In the genomic region with DNA sequence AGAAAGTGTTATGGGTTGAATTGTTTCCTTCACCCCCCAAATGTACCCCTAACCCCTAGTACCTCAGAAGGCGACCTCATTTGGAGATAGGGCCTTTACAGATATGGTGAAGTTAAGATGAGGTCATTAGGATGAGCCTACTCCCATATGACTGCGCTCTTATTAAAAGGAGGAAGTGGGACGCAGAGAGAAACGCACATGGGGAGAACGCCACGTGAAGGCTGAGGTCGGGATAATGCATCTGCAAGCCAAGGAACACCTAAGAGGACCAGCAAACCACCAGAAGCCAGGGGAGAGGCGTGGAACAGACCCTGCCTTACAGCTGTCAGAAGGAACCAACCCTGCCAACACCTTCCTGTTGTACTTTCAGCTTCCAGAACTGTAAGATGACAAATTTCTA, we compare ENCODE assay signal across 25 cellular contexts. TPM values are rescaled to one million over a fixed set of nuclear protein-coding genes. Genes with fewer than 3 reads are reported as not detected.
"Had no signal": no experiment of that assay in that cellular context is flagged by ENCODE, and none has a peak within 500 bp of the region (broad histone marks: within the 10 kb centered on the region; RNA-seq: fewer than 3 reads in every experiment).

No MANE protein-coding gene starts in this region.

- H3K4me3 Mint-ChIP-seq: activated B cell treated with CpG ODN at 0.5 μM for 24 hours; activated CD4-positive, alpha-beta T cell treated with anti-CD3 and anti-CD28 coated beads, Interleukin-2, amount 10 ng/mL, durations not matched to agents 24 days and 14 days; activated CD8-positive, alpha-beta memory T cell treated with anti-CD3 and anti-CD28 coated beads, Interleukin-2, amount 10 ng/mL, durations not matched to agents 7 days and 5 days; activated naive CD4-positive, alpha-beta T cell treated with anti-CD3 and anti-CD28 coated beads, Interleukin-2, amount 50 U/mL, for 24 hours; activated T-cell treated with anti-CD3 and anti-CD28 coated beads, Interleukin-2, amount 50 U/mL, for 24 hours; activated T-helper 1 cell treated with anti-CD3 and anti-CD28 coated beads, Interleukin-12 subunit alpha, Interleukin-12 subunit beta, Interleukin-2, Interleukin-4 antibody, amounts not matched to agents 30 ng/mL and 10 ng/mL and 1 ng/mL, durations not matched to agents 14 hours and 24 hours and 36 hours; central memory CD8-positive, alpha-beta T cell; T-cell had no signal

- H3K27me3 Mint-ChIP-seq: activated B cell treated with CpG ODN at 0.5 μM for 24 hours; activated CD4-positive, alpha-beta T cell treated with anti-CD3 and anti-CD28 coated beads, Interleukin-2, amount 10 ng/mL, durations not matched to agents 24 days and 14 days; activated CD8-positive, alpha-beta memory T cell treated with anti-CD3 and anti-CD28 coated beads, Interleukin-2, amount 10 ng/mL, durations not matched to agents 7 days and 5 days; activated naive CD4-positive, alpha-beta T cell treated with anti-CD3 and anti-CD28 coated beads, Interleukin-2, amount 50 U/mL, for 24 hours; activated T-cell treated with anti-CD3 and anti-CD28 coated beads, Interleukin-2, amount 50 U/mL, for 24 hours; central memory CD8-positive, alpha-beta T cell; T-cell had no signal

- DNase-seq: activated B cell treated with CpG ODN at 0.5 μM for 24 hours; activated CD4-positive, alpha-beta T cell treated with anti-CD3 and anti-CD28 coated beads for 1 hour; activated CD4-positive, alpha-beta T cell treated with anti-CD3 and anti-CD28 coated beads, Interleukin-2, amount 10 ng/mL, durations not matched to agents 24 days and 14 days; activated CD4-positive, alpha-beta T cell treated with anti-CD3 and anti-CD28 coated beads, Interleukin-2, amount 50 U/mL, for 48 hours; activated CD8-positive, alpha-beta memory T cell treated with anti-CD3 and anti-CD28 coated beads, Interleukin-2, amount 10 ng/mL, durations not matched to agents 7 days and 5 days; activated effector memory CD4-positive, alpha-beta T cell treated with Interleukin-2 at 50 U/mL for 16 hours; activated naive CD4-positive, alpha-beta T cell; activated T-cell treated with anti-CD3 and anti-CD28 coated beads, Interleukin-2, amount 50 U/mL, for 24 hours; aorta; NCI-H1105 treated with DMSO at 0.1 percent for 48 hours; NCI-H1436 treated with DMSO at 0.1 percent for 48 hours; NCI-H187; NCI-H510A treated with DMSO at 0.1 percent for 48 hours; NK-92 treated with Interleukin-12 subunit alpha and Interleukin-12 subunit beta, amount 100 ng/mL, for 24 hours; PC-3; SHP77 treated with DMSO at 0.1 percent for 48 hours; T-cell; T-helper 2 cell; T1000 had no signal

- H3K9me3 Mint-ChIP-seq: activated B cell treated with CpG ODN at 0.5 μM for 24 hours; activated CD4-positive, alpha-beta T cell treated with anti-CD3 and anti-CD28 coated beads, Interleukin-2, amount 10 ng/mL, durations not matched to agents 24 days and 14 days; activated naive CD4-positive, alpha-beta T cell treated with anti-CD3 and anti-CD28 coated beads, Interleukin-2, amount 50 U/mL, for 24 hours; activated T-cell treated with anti-CD3 and anti-CD28 coated beads, Interleukin-2, amount 50 U/mL, for 24 hours; activated T-helper 1 cell treated with anti-CD3 and anti-CD28 coated beads, Interleukin-12 subunit alpha, Interleukin-12 subunit beta, Interleukin-2, Interleukin-4 antibody, amounts not matched to agents 30 ng/mL and 10 ng/mL and 1 ng/mL, durations not matched to agents 14 hours and 24 hours and 36 hours; central memory CD8-positive, alpha-beta T cell; T-cell had no signal

- H3K36me3 Mint-ChIP-seq: activated CD8-positive, alpha-beta memory T cell treated with anti-CD3 and anti-CD28 coated beads, Interleukin-2, amount 10 ng/mL, durations not matched to agents 7 days and 5 days had no signal

- H3K27ac Mint-ChIP-seq: activated B cell treated with CpG ODN at 0.5 μM for 24 hours; activated CD4-positive, alpha-beta T cell treated with anti-CD3 and anti-CD28 coated beads, Interleukin-2, amount 10 ng/mL, durations not matched to agents 24 days and 14 days; activated CD8-positive, alpha-beta memory T cell treated with anti-CD3 and anti-CD28 coated beads, Interleukin-2, amount 10 ng/mL, durations not matched to agents 7 days and 5 days; activated naive CD4-positive, alpha-beta T cell treated with anti-CD3 and anti-CD28 coated beads, Interleukin-2, amount 50 U/mL, for 24 hours; activated T-cell treated with anti-CD3 and anti-CD28 coated beads, Interleukin-2, amount 50 U/mL, for 24 hours; activated T-helper 1 cell treated with anti-CD3 and anti-CD28 coated beads, Interleukin-12 subunit alpha, Interleukin-12 subunit beta, Interleukin-2, Interleukin-4 antibody, amounts not matched to agents 30 ng/mL and 10 ng/mL and 1 ng/mL, durations not matched to agents 14 hours and 24 hours and 36 hours; T-cell had no signal

- ATAC-seq: activated CD8-positive, alpha-beta memory T cell treated with anti-CD3 and anti-CD28 coated beads, Interleukin-2, amount 10 ng/mL, durations not matched to agents 7 days and 5 days; PC-3; T-cell had no signal

- H3K27ac ChIP-seq: KMS-11, SK-N-MC had no signal

- H3K4me1 Mint-ChIP-seq: activated CD8-positive, alpha-beta memory T cell treated with anti-CD3 and anti-CD28 coated beads, Interleukin-2, amount 10 ng/mL, durations not matched to agents 7 days and 5 days had no signal

- H3K4me3 ChIP-seq: SK-N-MC had no signal

RNA-seq across cellular contexts. Expression of gene NRIP2, which starts 1.7 kb away (rescaled TPM):
- total RNA-seq: activated B cell treated with CpG ODN at 0.5 μM for 24 hours; activated CD4-positive, alpha-beta T cell treated with anti-CD3 and anti-CD28 coated beads, Interleukin-2, amount 10 ng/mL, durations not matched to agents 24 days and 14 days; activated CD8-positive, alpha-beta memory T cell treated with anti-CD3 and anti-CD28 coated beads, Interleukin-2, amount 10 ng/mL, durations not matched to agents 7 days and 5 days; activated T-helper 1 cell treated with anti-CD3 and anti-CD28 coated beads, Interleukin-12 subunit alpha, Interleukin-12 subunit beta, Interleukin-2, Interleukin-4 antibody, amounts not matched to agents 30 ng/mL and 10 ng/mL and 1 ng/mL, durations not matched to agents 14 hours and 24 hours and 36 hours; MCF 10A; PC-3; T-cell had no signal

RNA-seq across cellular contexts. Expression of gene TEX52, which starts 20.3 kb away (rescaled TPM):
- total RNA-seq: activated B cell treated with CpG ODN at 0.5 μM for 24 hours; activated CD4-positive, alpha-beta T cell treated with anti-CD3 and anti-CD28 coated beads, Interleukin-2, amount 10 ng/mL, durations not matched to agents 24 days and 14 days; activated T-helper 1 cell treated with anti-CD3 and anti-CD28 coated beads, Interleukin-12 subunit alpha, Interleukin-12 subunit beta, Interleukin-2, Interleukin-4 antibody, amounts not matched to agents 30 ng/mL and 10 ng/mL and 1 ng/mL, durations not matched to agents 14 hours and 24 hours and 36 hours; aorta; MCF 10A; PC-3; T-cell had no signal
